Comparison of ENCODE assay signal across 16 cellular contexts in the genomic region with DNA sequence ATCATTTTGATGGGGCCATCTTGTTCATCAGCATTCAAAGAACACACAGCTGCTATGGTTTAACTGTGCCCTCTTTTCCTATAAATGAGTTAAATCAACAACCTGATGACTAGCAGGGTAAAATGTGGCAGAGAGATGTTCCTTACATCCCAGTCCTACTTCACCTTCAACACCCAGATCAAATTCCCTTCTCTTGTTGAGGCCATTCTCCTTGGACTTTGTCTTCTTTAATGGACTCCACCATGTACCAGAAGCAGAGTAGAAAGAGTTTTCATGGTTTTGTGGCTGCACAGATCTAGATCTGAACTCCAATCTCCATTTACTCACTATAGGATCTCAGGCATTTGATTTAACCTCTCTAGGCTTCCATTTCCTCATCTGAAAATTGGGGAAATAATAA. TPM values are rescaled to one million over a fixed set of nuclear protein-coding genes. Genes with fewer than 3 reads are reported as not detected.
DNase-seq lines count a peak whose midpoint lies in the region; ATAC-seq, FAIRE-seq and TF ChIP-seq lines count a peak whose summit lies in the region.
"Had no signal": no experiment of that assay in that cellular context is flagged by ENCODE, and none has a peak within 500 bp of the region (broad histone marks: within the 10 kb centered on the region; RNA-seq: fewer than 3 reads in every experiment).

No MANE protein-coding gene starts in this region.

- no peaks in the 10 kb centered on the region for H3K36me3 Mint-ChIP-seq in Calu3 (ENCODE audit: insufficient read depth, unreplicated experiment)
- H3K36me3 Mint-ChIP-seq: CD4-positive, CD25-positive, alpha-beta regulatory T cell had no signal

- H3K4me3 Mint-ChIP-seq in Calu3 (ENCODE audit: low read depth, unreplicated experiment), result peak overlapping the region; percentile 4
- H3K4me3 Mint-ChIP-seq: CD4-positive, CD25-positive, alpha-beta regulatory T cell had no signal

- no peak for TF ChIP-seq POLR2A in adrenal gland (IDR thresholded peaks at IDR 0.05)

- no peaks in the 10 kb centered on the region for H3K27me3 ChIP-seq in small intestine (ENCODE audit: control insufficient read depth in 2 of 2, insufficient read depth in 2 of 2, low read length in 2 of 2)
- no peaks in the 10 kb centered on the region for H3K27me3 ChIP-seq in psoas muscle (ENCODE audit: insufficient read depth in 3 of 3, low read length in 2 of 3)
- no peaks in the 10 kb centered on the region for H3K27me3 ChIP-seq in adrenal gland
- H3K27me3 ChIP-seq: BLaER1 treated with 17β-estradiol and CSF1 and Interleukin-3, amounts not matched to agents 10 nM and 100 nM had no signal

- H3K27ac ChIP-seq in kidney (ENCODE audit: low read depth in 2 of 2, low read length in 2 of 2), result peak overlapping the region; percentile 86 to 91
- peak overlapping the region; percentile 77 to 80 for H3K27ac ChIP-seq in small intestine (ENCODE audit: low read depth in 1 of 2, low read length in 1 of 2)
- H3K27ac ChIP-seq in psoas muscle, result no peak overlapping the region
- H3K27ac ChIP-seq in adrenal gland, result no peak overlapping the region
- H3K27ac ChIP-seq: 22Rv1; BLaER1 treated with 17β-estradiol and CSF1 and Interleukin-3, amounts not matched to agents 10 nM and 100 nM; GM23248 had no signal

- peak overlapping the region in 1 of 2 donors; percentile 28 for H3K9ac ChIP-seq in kidney (ENCODE audit: low read length in 2 of 2)
- H3K9ac ChIP-seq: BLaER1 treated with 17β-estradiol and CSF1 and Interleukin-3, amounts not matched to agents 10 nM and 100 nM; GM23248 had no signal

- H3K36me3 ChIP-seq in kidney (ENCODE audit: control insufficient read depth in 1 of 2, insufficient read depth in 2 of 2, low read length in 2 of 2) (no peaks in the 10 kb centered on the region), mucosa of descending colon (ENCODE audit: low read depth) (no peaks in the 10 kb centered on the region), small intestine (ENCODE audit: control insufficient read depth in 2 of 2, insufficient read depth in 2 of 2, low read length in 2 of 2) (no peaks in the 10 kb centered on the region), psoas muscle (ENCODE audit: insufficient read depth in 1 of 2, low read depth in 1 of 2) (no peaks in the 10 kb centered on the region), adrenal gland (replicated peaks in 1 of 2) (no peaks in the 10 kb centered on the region)
- H3K36me3 ChIP-seq: BLaER1 treated with 17β-estradiol and CSF1 and Interleukin-3, amounts not matched to agents 10 nM and 100 nM had no signal

- H3K9me3 Mint-ChIP-seq in Calu3 (ENCODE audit: low read depth, unreplicated experiment), result no peaks in the 10 kb centered on the region
- H3K9me3 Mint-ChIP-seq: CD4-positive, CD25-positive, alpha-beta regulatory T cell had no signal

- peak; percentile 22 for ATAC-seq in mucosa of descending colon
- ATAC-seq in psoas muscle, result no peak
- no peak for ATAC-seq in GM18517 (IDR thresholded peaks at IDR 0.05; ENCODE audit: unreplicated experiment)
- ATAC-seq: HCT116 had no signal

- intact Hi-C loops in Calu3 (cut with micrococcal nuclease; ENCODE audit: unreplicated experiment) (loop anchor here (2.0 kb wide), 1 partner anchor 30 kb away; no protein-coding TSS in a partner anchor), kidney (cut with DNase I) (no loop called here), mucosa of descending colon (cut with DNase I, micrococcal nuclease) (no loop called here), psoas muscle (cut with DNase I) (no loop called here), adrenal gland (cut with DNase I) (no loop called here)

- H3K4me3 ChIP-seq in kidney (ENCODE audit: low read length in 2 of 2) (no peak overlapping the region), mucosa of descending colon (no peak overlapping the region), small intestine (ENCODE audit: low read depth in 1 of 2, low read length in 2 of 2) (no peak overlapping the region), psoas muscle (no peak overlapping the region), adrenal gland (no peak overlapping the region)
- H3K4me3 ChIP-seq: BLaER1 treated with 17β-estradiol and CSF1 and Interleukin-3, amounts not matched to agents 10 nM and 100 nM; GM23248 had no signal

- peak overlapping the region; percentile 79 for H3K27ac Mint-ChIP-seq in Calu3 (ENCODE audit: unreplicated experiment)
- H3K27ac Mint-ChIP-seq: CD4-positive, CD25-positive, alpha-beta regulatory T cell had no signal

- FAIRE-seq in kidney (lab: Jason Lieb, UNC), result no peak
- FAIRE-seq in small intestine (lab: Jason Lieb, UNC), result no peak
- FAIRE-seq: H54, HTR-8/SVneo had no signal

- peaks cover 41% of the 10 kb centered on the region for H3K4me1 Mint-ChIP-seq in Calu3 (ENCODE audit: low read depth, unreplicated experiment)
- H3K4me1 Mint-ChIP-seq: CD4-positive, CD25-positive, alpha-beta regulatory T cell had no signal

- peaks cover 10 to 35% of the 10 kb centered on the region in 2 donors for H3K4me1 ChIP-seq in kidney (ENCODE audit: control insufficient read depth in 1 of 2, insufficient read depth in 1 of 2, low read depth in 1 of 2, low read length in 2 of 2)
- peaks cover 9% of the 10 kb centered on the region for H3K4me1 ChIP-seq in mucosa of descending colon (ENCODE audit: low read depth)
- no peaks in the 10 kb centered on the region for H3K4me1 ChIP-seq in small intestine (ENCODE audit: control insufficient read depth in 2 of 2, insufficient read depth in 1 of 2, low read depth in 1 of 2, low read length in 1 of 2)
- no peaks in the 10 kb centered on the region for H3K4me1 ChIP-seq in psoas muscle
- H3K4me1 ChIP-seq in adrenal gland (replicated peaks in 1 of 2), result no peaks in the 10 kb centered on the region
- H3K4me1 ChIP-seq: BLaER1 treated with 17β-estradiol and CSF1 and Interleukin-3, amounts not matched to agents 10 nM and 100 nM had no signal

- DNase-seq in Calu3 (no peak), kidney (no peak), mucosa of descending colon (no peak), small intestine (peak; percentile 62), psoas muscle (no peak), adrenal gland (no peak)
- DNase-seq: CD4-positive, CD25-positive, alpha-beta regulatory T cell; DMS 273 treated with DMSO at 0.1 percent for 48 hours; GM23248 had no signal

- TF ChIP-seq CTCF in Calu3 (IDR thresholded peaks at IDR 0.05; ENCODE audit: unreplicated experiment), result no peak
- TF ChIP-seq CTCF in kidney (IDR thresholded peaks at IDR 0.05; ENCODE audit: borderline replicate concordance, extremely low read depth, insufficient read depth), result no peak
- TF ChIP-seq CTCF in mucosa of descending colon (IDR thresholded peaks at IDR 0.05), result no peak
- no peak for TF ChIP-seq CTCF in psoas muscle (IDR thresholded peaks at IDR 0.05)
- TF ChIP-seq CTCF in adrenal gland (IDR thresholded peaks at IDR 0.05), result no peak

- no peaks in the 10 kb centered on the region for H3K27me3 Mint-ChIP-seq in Calu3 (ENCODE audit: unreplicated experiment)

- CTCF ChIA-PET in Calu3 (lab: Charles Lee), result interaction anchor here (0.7 kb wide), 1 partner anchor 841 kb away, joined by 3 read pairs; no protein-coding TSS in a partner anchor

- no TSS peak for BruUV-seq in Calu3 (replicated peaks; lab: Mats Ljungman, UMichigan)

- no peaks in the 10 kb centered on the region for H3K9me3 ChIP-seq in kidney (ENCODE audit: control insufficient read depth in 1 of 2, low read length in 2 of 2)
- H3K9me3 ChIP-seq in mucosa of descending colon, result no peaks in the 10 kb centered on the region
- no peaks in the 10 kb centered on the region for H3K9me3 ChIP-seq in small intestine (ENCODE audit: control insufficient read depth, low read depth)
- H3K9me3 ChIP-seq in psoas muscle, result no peaks in the 10 kb centered on the region
- H3K9me3 ChIP-seq in adrenal gland (replicated peaks in 1 of 3), result no peaks in the 10 kb centered on the region
- H3K9me3 ChIP-seq: BLaER1 treated with 17β-estradiol and CSF1 and Interleukin-3, amounts not matched to agents 10 nM and 100 nM had no signal

RNA-seq across cellular contexts. Expression of a gene that starts 6.4 kb away (rescaled TPM):
- total RNA-seq in Calu3 (2022), result not detected in 2 replicates
- total RNA-seq in kidney, result 0.19 TPM
- 20.9 TPM for polyA plus RNA-seq in kidney (ENCODE audit: insufficient read depth, low read depth, low replicate concordance)
- total RNA-seq in mucosa of descending colon, result not detected
- not detected for polyA plus RNA-seq in small intestine
- not detected for total RNA-seq in psoas muscle
- polyA plus RNA-seq in psoas muscle, result not detected
- under 1 TPM in 2 of 8 donors, not detected in 6; 0.14 to 0.18 TPM for total RNA-seq in adrenal gland
- under 1 TPM; 0.05 to 0.08 (median 0.07) TPM for polyA plus RNA-seq in adrenal gland
- total RNA-seq: CD4-positive, CD25-positive, alpha-beta regulatory T cell; Daoy; GM23248 had no signal
- polyA plus RNA-seq: CD4-positive, CD25-positive, alpha-beta regulatory T cell; GM23248 had no signal

Comparison
In these comparisons a context has a peak if more than half of its experiments do, and no peak if none do; other contexts are left out.
1. H3K27ac ChIP-seq: peak in kidney (2 of 2) and small intestine (2 of 2); none in psoas muscle (single experiment) and adrenal gland (0 of 5).